Comparison of ENCODE assay signal across 11 cellular contexts in the genomic region with DNA sequence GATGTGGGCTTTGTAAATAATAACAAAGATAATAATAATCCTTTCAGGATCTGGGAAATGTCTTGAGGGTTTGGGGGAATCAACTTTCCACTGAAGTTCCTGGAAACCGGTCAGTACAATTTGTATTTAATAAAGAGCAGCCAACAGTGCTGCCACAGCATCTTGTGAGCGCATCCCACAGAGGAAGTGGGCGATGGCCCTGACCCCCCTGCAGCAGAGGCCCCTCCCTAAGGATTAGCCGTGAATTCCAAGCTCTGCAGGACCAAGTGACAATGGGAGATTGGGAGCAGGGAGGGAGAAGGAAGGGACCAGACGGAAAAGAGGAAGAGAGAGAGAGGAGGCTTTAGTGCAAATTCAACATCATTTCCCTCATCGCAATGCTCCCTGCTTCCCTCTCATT.
"Had no signal": no experiment of that assay in that cellular context is flagged by ENCODE, and none has a peak within 500 bp of the region (broad histone marks: within the 10 kb centered on the region; RNA-seq: fewer than 3 reads in every experiment).

No MANE protein-coding gene starts in this region.

- H3K27me3 ChIP-seq: adrenal gland, neutrophil had no signal

- H3K9me3 ChIP-seq: adrenal gland, neutrophil had no signal

- DNase-seq: activated CD4-positive, alpha-beta T cell treated with anti-CD3 and anti-CD28 coated beads, Interleukin-2, amount 10 ng/mL, durations not matched to agents 7 days and 5 days; activated CD4-positive, CD25-positive, alpha-beta regulatory T cell; activated CD8-positive, alpha-beta memory T cell treated with anti-CD3 and anti-CD28 coated beads for 24 hours; activated naive CD4-positive, alpha-beta T cell treated with anti-CD3 and anti-CD28 coated beads, Interleukin-2, amount 50 U/mL, for 16 hours; adrenal gland; effector memory CD8-positive, alpha-beta T cell; erythroblast; left cardiac atrium; T-helper 17 cell had no signal

- ATAC-seq: effector memory CD8-positive, alpha-beta T cell; stimulated activated memory B cell treated with anti-CD40 and anti-IgM and Interleukin-4, amounts not matched to agents 10 μg/mL and 1 μg/mL and 100 μg/mL, for 72 hours; T-helper 17 cell had no signal

- H3K36me3 ChIP-seq: adrenal gland, neutrophil had no signal

- H3K4me3 ChIP-seq: adrenal gland had no signal
